ENCODE assay signal across 9 cellular contexts in genomic region chr17:17570207-17570797, GRCh38. TPM values are rescaled to one million over a fixed set of nuclear protein-coding genes. Genes with fewer than 3 reads are reported as not detected.
DNase-seq lines count a peak whose midpoint lies in the region; ATAC-seq and TF ChIP-seq lines count a peak whose summit lies in the region.
"Had no signal": no experiment of that assay in that cellular context is flagged by ENCODE, and none has a peak within 500 bp of the region (broad histone marks: within the 10 kb centered on the region; RNA-seq: fewer than 3 reads in every experiment).

No MANE protein-coding gene starts in this region.

- DNase-seq in activated naive CD8-positive, alpha-beta T cell treated with anti-CD3 and anti-CD28 coated beads, Interleukin-2, amount 10 ng/mL, durations not matched to agents 7 days and 5 days: no peak
- DNase-seq in activated naive CD8-positive, alpha-beta T cell treated with anti-CD3 and anti-CD28 coated beads for 36 hours: no peak
- DNase-seq in SK-MEL-5 (ENCODE audit: low read depth, low spot score) (peak; percentile 64), cardiac muscle cell (ENCODE audit: low read depth in 1 of 2, low spot score in 1 of 2) (peak; percentile 34 to 72), superior temporal gyrus (ENCODE audit: extremely low spot score) (peak; percentile 45), posterior vena cava (ENCODE audit: low spot score) (no peak), NCI-H128 (lab: John Stamatoyannopoulos, UW; ENCODE audit: unreplicated experiment) (no peak)

- no peaks in the 10 kb centered on the region for H3K36me3 ChIP-seq in cardiac muscle cell
- H3K36me3 ChIP-seq: ovary had no signal

- H3K27ac ChIP-seq in cardiac muscle cell: peak overlapping the region; percentile 70
- H3K27ac ChIP-seq: ovary had no signal

- peak; percentile 46 for TF ChIP-seq CTCF in cardiac muscle cell (IDR thresholded peaks at IDR 0.05; ENCODE audit: low read depth, low read length)

- in situ Hi-C loops in SK-MEL-5 (cut with HindIII; ENCODE audit: low pct_unique_long_range_greater_than_20kb, low sequenced_read_pairs): no loop called here

- H3K27me3 Mint-ChIP-seq in activated naive CD8-positive, alpha-beta T cell treated with anti-CD3 and anti-CD28 coated beads, Interleukin-2, amount 10 ng/mL, durations not matched to agents 7 days and 5 days: no peaks in the 10 kb centered on the region
- H3K27me3 Mint-ChIP-seq in activated naive CD8-positive, alpha-beta T cell treated with anti-CD3 and anti-CD28 coated beads for 36 hours: no peaks in the 10 kb centered on the region

- H3K4me3 ChIP-seq in cardiac muscle cell: no peak overlapping the region
- H3K4me3 ChIP-seq: ovary had no signal

- no peaks in the 10 kb centered on the region for H3K9me3 Mint-ChIP-seq in activated naive CD8-positive, alpha-beta T cell treated with anti-CD3 and anti-CD28 coated beads, Interleukin-2, amount 10 ng/mL, durations not matched to agents 7 days and 5 days
- no peaks in the 10 kb centered on the region for H3K9me3 Mint-ChIP-seq in activated naive CD8-positive, alpha-beta T cell treated with anti-CD3 and anti-CD28 coated beads for 36 hours

- no peaks in the 10 kb centered on the region for H3K27me3 ChIP-seq in cardiac muscle cell
- H3K27me3 ChIP-seq: ovary had no signal

- H3K36me3 Mint-ChIP-seq in activated naive CD8-positive, alpha-beta T cell treated with anti-CD3 and anti-CD28 coated beads, Interleukin-2, amount 10 ng/mL, durations not matched to agents 7 days and 5 days: no peaks in the 10 kb centered on the region
- H3K36me3 Mint-ChIP-seq in activated naive CD8-positive, alpha-beta T cell treated with anti-CD3 and anti-CD28 coated beads for 36 hours: no peaks in the 10 kb centered on the region

- intact Hi-C loops in posterior vena cava (cut with DNase I): no loop called here

- peaks cover 27% of the 10 kb centered on the region for H3K4me1 ChIP-seq in cardiac muscle cell (ENCODE audit: low read depth)

- POLR2A ChIA-PET in activated naive CD8-positive, alpha-beta T cell treated with anti-CD3 and anti-CD28 coated beads, Interleukin-2, amount 10 ng/mL, durations not matched to agents 7 days and 5 days (lab: Charles Lee): no interaction called here

- H3K9me3 ChIP-seq in cardiac muscle cell (ENCODE audit: low read depth): no peaks in the 10 kb centered on the region
- H3K9me3 ChIP-seq: ovary had no signal

- no peak overlapping the region for H3K27ac Mint-ChIP-seq in activated naive CD8-positive, alpha-beta T cell treated with anti-CD3 and anti-CD28 coated beads, Interleukin-2, amount 10 ng/mL, durations not matched to agents 7 days and 5 days
- no peak overlapping the region for H3K27ac Mint-ChIP-seq in activated naive CD8-positive, alpha-beta T cell treated with anti-CD3 and anti-CD28 coated beads for 36 hours

- no peak overlapping the region for H3K4me3 Mint-ChIP-seq in activated naive CD8-positive, alpha-beta T cell treated with anti-CD3 and anti-CD28 coated beads, Interleukin-2, amount 10 ng/mL, durations not matched to agents 7 days and 5 days
- H3K4me3 Mint-ChIP-seq in activated naive CD8-positive, alpha-beta T cell treated with anti-CD3 and anti-CD28 coated beads for 36 hours: no peak overlapping the region

- ATAC-seq in activated naive CD8-positive, alpha-beta T cell treated with anti-CD3 and anti-CD28 coated beads, Interleukin-2, amount 10 ng/mL, durations not matched to agents 7 days and 5 days (ENCODE audit: low read depth): peak; percentile 20
- ATAC-seq in HG03095 (IDR thresholded peaks at IDR 0.05; ENCODE audit: unreplicated experiment): no peak

- H3K4me1 Mint-ChIP-seq in activated naive CD8-positive, alpha-beta T cell treated with anti-CD3 and anti-CD28 coated beads, Interleukin-2, amount 10 ng/mL, durations not matched to agents 7 days and 5 days: no peaks in the 10 kb centered on the region
- H3K4me1 Mint-ChIP-seq in activated naive CD8-positive, alpha-beta T cell treated with anti-CD3 and anti-CD28 coated beads for 36 hours: no peaks in the 10 kb centered on the region

RNA-seq across cellular contexts. Expression of gene PEMT, which starts 21.2 kb away (rescaled TPM):
- total RNA-seq in activated naive CD8-positive, alpha-beta T cell treated with anti-CD3 and anti-CD28 coated beads, Interleukin-2, amount 10 ng/mL, durations not matched to agents 7 days and 5 days: 10 to 100 TPM; 13.1 to 13.9 TPM
- total RNA-seq in activated naive CD8-positive, alpha-beta T cell treated with anti-CD3 and anti-CD28 coated beads for 36 hours: 10 to 100 TPM; 34.0 to 40.0 TPM
- total RNA-seq in SK-MEL-5 (2014; rRNA removed; shearing (Covaris generic)): 98.3 and 100 TPM in 2 replicates
- 110 and 146 TPM in 2 replicates for polyA plus RNA-seq in SK-MEL-5 (2015; cell fraction: cytosol; rRNA removed)
- polyA plus RNA-seq in SK-MEL-5 (2015; cell fraction: nucleus; rRNA removed): 17.2 and 24.4 TPM in 2 replicates
- 126 and 196 TPM in 2 replicates for total RNA-seq in cardiac muscle cell
- 135 and 141 TPM in 2 replicates for polyA plus RNA-seq in cardiac muscle cell
- total RNA-seq in posterior vena cava: 10 to 100 TPM; 25.6 to 26.0 TPM

Comparison
In these comparisons a context has a peak if more than half of its experiments do, and no peak if none do; other contexts are left out.
1. DNase-seq: peak in SK-MEL-5 (single experiment), cardiac muscle cell (2 of 2) and superior temporal gyrus (single experiment); none in activated naive CD8-positive, alpha-beta T cell treated with anti-CD3 and anti-CD28 coated beads, Interleukin-2, amount 10 ng/mL, durations not matched to agents 7 days and 5 days (single experiment), activated naive CD8-positive, alpha-beta T cell treated with anti-CD3 and anti-CD28 coated beads for 36 hours (single experiment), posterior vena cava (single experiment) and NCI-H128 (single experiment).